7 cellular contexts compared by ENCODE assay signal in the genomic region with DNA sequence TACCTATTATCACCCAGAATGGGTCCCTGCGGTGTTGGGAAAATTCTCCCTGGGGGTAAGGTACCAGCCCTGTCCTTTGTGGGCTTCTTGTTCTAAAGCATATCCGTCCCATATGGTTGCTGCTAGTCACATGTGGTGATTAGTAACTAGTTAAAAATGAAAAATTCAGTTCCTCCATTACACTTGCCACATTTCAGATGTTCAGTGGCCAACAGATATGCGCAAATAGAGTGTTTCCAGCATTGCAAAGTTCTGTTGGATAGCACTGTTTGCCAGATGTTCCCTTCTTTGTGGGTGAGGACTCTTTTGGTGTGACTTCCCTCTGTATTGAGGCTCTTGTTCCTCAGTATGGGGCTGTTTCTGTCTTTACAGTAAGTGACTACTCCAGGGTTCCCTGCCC. TPM values are rescaled to one million over a fixed set of nuclear protein-coding genes. Genes with fewer than 3 reads are reported as not detected.
DNase-seq lines count a peak whose midpoint lies in the region; ATAC-seq lines count a peak whose summit lies in the region.
"Had no signal": no experiment of that assay in that cellular context is flagged by ENCODE, and none has a peak within 500 bp of the region (broad histone marks: within the 10 kb centered on the region; RNA-seq: fewer than 3 reads in every experiment).

No MANE protein-coding gene starts in this region.

- no peak overlapping the region for H3K4me3 ChIP-seq in GM23248

- in situ Hi-C loops in GM23248 (cut with MboI): no loop called here

- H3K27me3 ChIP-seq in GM23248 (replicated peaks; ENCODE audit: insufficient read depth): no peaks in the 10 kb centered on the region

- H3K4me2 ChIP-seq in GM23248 (ENCODE audit: unreplicated experiment): peak overlapping the region; percentile 5

- H3K9me2 ChIP-seq in GM23248 (ENCODE audit: insufficient read depth): no peaks in the 10 kb centered on the region

- 32 to 40% methylated on average over 3 of the region's 3 CpGs for WGBS in GM23248 (ENCODE audit: low coverage in 1 of 2, low lambda C conversion rate in 2 of 2, missing lambda C conversion rate in 2 of 2), 2 experiments

- intact Hi-C loops in left cardiac atrium (cut with DNase I): no loop called here

- peaks cover 76% of the 10 kb centered on the region for H3K79me2 ChIP-seq in GM23248 (ENCODE audit: insufficient read depth)

- no peak overlapping the region for H2AFZ ChIP-seq in GM23248

- DNase-seq in GM23248: peak; percentile 56
- DNase-seq in fibroblast of peridontal ligament (ENCODE audit: extremely low read depth): peak; percentile 49
- no peak for DNase-seq in left cardiac atrium
- DNase-seq: MM.1S, NCI-H2081 treated with DMSO at 0.1 percent for 48 hours, NCI-H748 treated with DMSO at 0.1 percent for 48 hours had no signal

- peaks cover 4% of the 10 kb centered on the region; the same call in 1 of the 2 replicates for H4K20me1 ChIP-seq in GM23248 (ENCODE audit: insufficient read depth)

- peaks cover 7% of the 10 kb centered on the region; the same call in 1 of the 2 replicates for H3F3A ChIP-seq in GM23248 (ENCODE audit: insufficient read depth)

- H3K4me1 ChIP-seq in GM23248 (ENCODE audit: insufficient read depth): peaks cover 21% of the 10 kb centered on the region

- H3K9me3 ChIP-seq in GM23248 (ENCODE audit: low read depth): no peaks in the 10 kb centered on the region

- peaks cover 20% of the 10 kb centered on the region for H3K36me3 ChIP-seq in GM23248 (ENCODE audit: low read depth)

- ATAC-seq in HG02973 (IDR thresholded peaks at IDR 0.05; ENCODE audit: unreplicated experiment) (no peak), left cardiac atrium (no peak)

- peak overlapping the region; percentile 40 for H3K27ac ChIP-seq in GM23248

- no peak overlapping the region; the same call in 1 of the 2 replicates for H3K9ac ChIP-seq in GM23248

RNA-seq across cellular contexts. Expression of a gene that starts 3.8 kb away (rescaled TPM):
- 8.9 and 12.6 TPM in 2 replicates for total RNA-seq in GM23248 (2014; rRNA removed; shearing (Covaris generic))
- 16.6 and 19.4 TPM in 2 replicates for polyA plus RNA-seq in GM23248 (2016; fragmentation: Nextera tagmentation; extraction: Ambion mirVana)
- 10 to 100 TPM; 18.9 to 21.4 TPM for total RNA-seq in left cardiac atrium

RNA-seq across cellular contexts. Expression of a gene that starts 18.2 kb away (rescaled TPM):
- total RNA-seq in GM23248 (2014; rRNA removed; shearing (Covaris generic)): 6.6 and 6.9 TPM in 2 replicates
- polyA plus RNA-seq in GM23248 (2016; fragmentation: Nextera tagmentation; extraction: Ambion mirVana): 10.2 and 10.9 TPM in 2 replicates
- 1 to 10 TPM; 7.0 to 7.2 TPM for total RNA-seq in left cardiac atrium

RNA-seq across cellular contexts. Expression of a gene that starts 25.8 kb away (rescaled TPM):
- total RNA-seq in GM23248 (2014; rRNA removed; shearing (Covaris generic)): 38.4 and 43.9 TPM in 2 replicates
- 78.6 and 81.8 TPM in 2 replicates for polyA plus RNA-seq in GM23248 (2016; fragmentation: Nextera tagmentation; extraction: Ambion mirVana)
- total RNA-seq in left cardiac atrium: 10 to 100 TPM; 39.3 to 43.2 TPM

RNA-seq across cellular contexts. Expression of a gene that starts 25.9 kb away (rescaled TPM):
- total RNA-seq in GM23248 (2014; rRNA removed; shearing (Covaris generic)): 11.5 and 23.8 TPM in 2 replicates
- 29.6 and 30.0 TPM in 2 replicates for polyA plus RNA-seq in GM23248 (2016; fragmentation: Nextera tagmentation; extraction: Ambion mirVana)
- 10 to 100 TPM; 14.0 to 16.8 TPM for total RNA-seq in left cardiac atrium

RNA-seq across cellular contexts. Expression of a gene that starts 31.6 kb away (rescaled TPM):
- total RNA-seq in GM23248 (2014; rRNA removed; shearing (Covaris generic)): not detected in 2 replicates
- 0.18 TPM in 1 of 2 replicates, not detected in the other for polyA plus RNA-seq in GM23248 (2016; fragmentation: Nextera tagmentation; extraction: Ambion mirVana)
- total RNA-seq in left cardiac atrium: 1 to 10 TPM in 1 of 2 donors, under 1 TPM in 1; 0.38 to 1.1 TPM
